Comparison of ENCODE assay signal across 16 cellular contexts in genomic region chr1:7558481-7558880, GRCh38.
A peak's percentile ranks its signal among the peaks of the same experiment; 100 is the strongest.
DNase-seq lines count a peak whose midpoint lies in the region; ATAC-seq, FAIRE-seq and TF ChIP-seq lines count a peak whose summit lies in the region.
"Had no signal": no experiment of that assay in that cellular context is flagged by ENCODE, and none has a peak within 500 bp of the region (broad histone marks: within the 10 kb centered on the region; RNA-seq: fewer than 3 reads in every experiment).

No MANE protein-coding gene starts in this region.

- no peaks in the 10 kb centered on the region for H3K36me3 ChIP-seq in BLaER1 treated with 17β-estradiol and CSF1 and Interleukin-3, amounts not matched to agents 10 nM and 100 nM
- H3K36me3 ChIP-seq in kidney (ENCODE audit: control insufficient read depth in 1 of 2, insufficient read depth in 2 of 2, low read length in 2 of 2) (no peaks in the 10 kb centered on the region), spleen (no peaks in the 10 kb centered on the region), H7 (replicated peaks; ENCODE audit: control insufficient read depth, insufficient read depth, low read length) (no peaks in the 10 kb centered on the region)
- H3K36me3 ChIP-seq: BE2C had no signal

- DNase-seq in NCI-H82 treated with DMSO at 0.1 percent for 48 hours (lab: John Stamatoyannopoulos, UW; ENCODE audit: unreplicated experiment) (peak; percentile 19), kidney (peak; percentile 46), spleen (peak; percentile 47), NCI-H1105 treated with DMSO at 0.1 percent for 48 hours (lab: John Stamatoyannopoulos, UW) (no peak), sciatic nerve (ENCODE audit: low spot score) (no peak), H7 (no peak)
- DNase-seq: DMS53, GF-D8, HCEC 1CT, HFFc6 had no signal

- TF ChIP-seq CTCF in kidney (IDR thresholded peaks at IDR 0.05; ENCODE audit: borderline replicate concordance, extremely low read depth, insufficient read depth), result no peak
- TF ChIP-seq CTCF in spleen (IDR thresholded peaks at IDR 0.05 in 8 of 11, conservative IDR thresholded peaks at IDR 0.05 in 3 of 11), result no peak

- intact Hi-C loops in kidney (cut with DNase I) (no loop called here), spleen (cut with DNase I; ENCODE audit: low total_unique reads) (no loop called here), sciatic nerve (cut with DNase I) (no loop called here)

- H3K4me3 ChIP-seq in BLaER1 treated with 17β-estradiol and CSF1 and Interleukin-3, amounts not matched to agents 10 nM and 100 nM, result no peak overlapping the region
- H3K4me3 ChIP-seq in kidney (ENCODE audit: low read length in 2 of 2) (no peak overlapping the region), spleen (no peak overlapping the region), H7 (ENCODE audit: insufficient read depth, low read depth, low read length) (no peak overlapping the region)
- H3K4me3 ChIP-seq: A549 had no signal

- peaks cover 32 to 83% (median 73%) of the 10 kb centered on the region in 10 experiments for H3K4me1 ChIP-seq in BLaER1 treated with 17β-estradiol and CSF1 and Interleukin-3, amounts not matched to agents 10 nM and 100 nM
- H3K4me1 ChIP-seq in kidney (ENCODE audit: control insufficient read depth in 1 of 2, insufficient read depth in 1 of 2, low read depth in 1 of 2, low read length in 2 of 2), result peaks cover 0 to 2% of the 10 kb centered on the region in 2 donors
- peaks cover 0 to 18% (median 0%) of the 10 kb centered on the region in 6 donors for H3K4me1 ChIP-seq in spleen
- H3K4me1 ChIP-seq: A549 had no signal

- FAIRE-seq in kidney (lab: Jason Lieb, UNC), result no peak
- FAIRE-seq: A549, H1, HepG2, HTR-8/SVneo had no signal

- ATAC-seq in sciatic nerve, result no peak
- ATAC-seq: A549, HepG2 had no signal

- WGBS in spleen, 5 donors, result 86 to 92% (median 90%) methylated on average over 9 to 10 of the region's 10 CpGs

- H3K4me2 ChIP-seq in BLaER1 treated with 17β-estradiol and CSF1 and Interleukin-3, amounts not matched to agents 10 nM and 100 nM, result peak overlapping the region in 9 of 11 experiments; percentile 4 to 100 (median 96); a peak in 16 of 22 replicates
- H3K4me2 ChIP-seq: A549 had no signal

- H4K20me1 ChIP-seq in BLaER1 treated with 17β-estradiol and CSF1 and Interleukin-3, amounts not matched to agents 10 nM and 100 nM, result peaks cover 0 to 5% (median 0%) of the 10 kb centered on the region in 11 experiments; a peak in 1 of 22 replicates

- no peaks in the 10 kb centered on the region for H3K27me3 ChIP-seq in BLaER1 treated with 17β-estradiol and CSF1 and Interleukin-3, amounts not matched to agents 10 nM and 100 nM
- H3K27me3 ChIP-seq in spleen (replicated peaks in 1 of 7), result peaks cover 0 to 11% (median 0%) of the 10 kb centered on the region in 7 donors
- no peaks in the 10 kb centered on the region for H3K27me3 ChIP-seq in H7 (ENCODE audit: control insufficient read depth, insufficient read depth, low read length)
- H3K27me3 ChIP-seq: BE2C had no signal

- H3K27ac ChIP-seq in BLaER1 treated with 17β-estradiol and CSF1 and Interleukin-3, amounts not matched to agents 10 nM and 100 nM, result peak overlapping the region in 1 of 11 experiments; percentile 15; a peak in 1 of 22 replicates
- H3K27ac ChIP-seq in kidney (ENCODE audit: low read depth in 2 of 2, low read length in 2 of 2) (no peak overlapping the region), spleen (peak overlapping the region in 1 of 8 donors; percentile 75)

- TF ChIP-seq POLR2A in spleen (IDR thresholded peaks at IDR 0.05), result no peak

- H3K9ac ChIP-seq in BLaER1 treated with 17β-estradiol and CSF1 and Interleukin-3, amounts not matched to agents 10 nM and 100 nM, result peak overlapping the region in 2 of 11 experiments; percentile 13 to 16; a peak in 1 of 22 replicates
- H3K9ac ChIP-seq in kidney (ENCODE audit: low read length in 2 of 2), result no peak overlapping the region

- peaks cover 6 to 10% (median 9%) of the 10 kb centered on the region in 11 experiments; a peak in 18 of 22 replicates for H3K9me3 ChIP-seq in BLaER1 treated with 17β-estradiol and CSF1 and Interleukin-3, amounts not matched to agents 10 nM and 100 nM (replicated peaks in 1 of 11)
- H3K9me3 ChIP-seq in kidney (ENCODE audit: control insufficient read depth in 1 of 2, low read length in 2 of 2) (no peaks in the 10 kb centered on the region), spleen (peaks cover 0 to 5% (median 0%) of the 10 kb centered on the region in 8 donors)
- H3K9me3 ChIP-seq: A549, BE2C had no signal

Comparison
In these comparisons a context has a peak if more than half of its experiments do, and no peak if none do; other contexts are left out.
1. DNase-seq: peak in NCI-H82 treated with DMSO at 0.1 percent for 48 hours (single experiment), kidney (single experiment) and spleen (single experiment); none in NCI-H1105 treated with DMSO at 0.1 percent for 48 hours (single experiment), sciatic nerve (single experiment) and H7 (single experiment).